In genomic region chr2:230765611-230766300, GRCh38 we compare ENCODE assay signal across 17 cellular contexts. TPM values are rescaled to one million over a fixed set of nuclear protein-coding genes. Genes with fewer than 3 reads are reported as not detected.
DNase-seq lines count a peak whose midpoint lies in the region; ATAC-seq and TF ChIP-seq lines count a peak whose summit lies in the region.
"Had no signal": no experiment of that assay in that cellular context is flagged by ENCODE, and none has a peak within 500 bp of the region (broad histone marks: within the 10 kb centered on the region; RNA-seq: fewer than 3 reads in every experiment).

No MANE protein-coding gene starts in this region.

- H3K4me3 ChIP-seq in HUES6 (ENCODE audit: low read depth, low read length) (no peak overlapping the region), brain microvascular endothelial cell (ENCODE audit: low read depth, low read length) (no peak overlapping the region), foreskin fibroblast (ENCODE audit: low read depth in 1 of 2, low read length in 2 of 2) (no peak overlapping the region)
- no peak overlapping the region for H3K4me3 ChIP-seq in effector memory CD4-positive, alpha-beta T cell (ENCODE audit: insufficient read depth, low read depth, low read length, poor library complexity, severe bottlenecking)
- H3K4me3 ChIP-seq: BLaER1 treated with 17β-estradiol and CSF1 and Interleukin-3, amounts not matched to agents 10 nM and 100 nM; left lung had no signal

- no peaks in the 10 kb centered on the region for H3K9me3 ChIP-seq in HUES6 (ENCODE audit: control insufficient read depth, insufficient read depth, low read depth, low read length)
- no peaks in the 10 kb centered on the region for H3K9me3 ChIP-seq in effector memory CD4-positive, alpha-beta T cell (ENCODE audit: control insufficient read depth, low read length)
- H3K9me3 ChIP-seq: BLaER1 treated with 17β-estradiol and CSF1 and Interleukin-3, amounts not matched to agents 10 nM and 100 nM; left lung had no signal

- in situ Hi-C loops in brain microvascular endothelial cell (cut with HindIII; ENCODE audit: low pct_ligation_motif_present, low sequenced_read_pairs), result no loop called here

- 0 out of 2 replicates have a peak overlapping the region, but pooled peaks have one; percentile 14 for H3K27ac ChIP-seq in HUES6 (ENCODE audit: low read depth, low read length)
- no peak overlapping the region for H3K27ac ChIP-seq in brain microvascular endothelial cell
- no peak overlapping the region for H3K27ac ChIP-seq in effector memory CD4-positive, alpha-beta T cell (ENCODE audit: insufficient read depth, low read length, poor library complexity, severe bottlenecking)
- H3K27ac ChIP-seq: left lung, RWPE1 had no signal

- TF ChIP-seq CTCF in brain microvascular endothelial cell (IDR thresholded peaks at IDR 0.05; ENCODE audit: low read depth, low read length, missing control alignments), result no peak
- no peak for TF ChIP-seq CTCF in omental fat pad (IDR thresholded peaks at IDR 0.05)
- no peak for TF ChIP-seq CTCF in foreskin fibroblast (IDR thresholded peaks at IDR 0.05; ENCODE audit: low read depth, low read length)

- H3K4me1 ChIP-seq in HUES6 (ENCODE audit: control insufficient read depth, insufficient read depth, low read length), result peaks cover 7% of the 10 kb centered on the region
- peaks cover 4% of the 10 kb centered on the region for H3K4me1 ChIP-seq in effector memory CD4-positive, alpha-beta T cell (ENCODE audit: control insufficient read depth, insufficient read depth, low read length, poor library complexity, severe bottlenecking)

- no peaks in the 10 kb centered on the region for H3K27me3 ChIP-seq in HUES6 (ENCODE audit: control insufficient read depth, insufficient read depth, low read length)
- no peaks in the 10 kb centered on the region for H3K27me3 ChIP-seq in brain microvascular endothelial cell (replicated peaks)
- no peaks in the 10 kb centered on the region for H3K27me3 ChIP-seq in effector memory CD4-positive, alpha-beta T cell (replicated peaks; ENCODE audit: control insufficient read depth, insufficient read depth, low read length, poor library complexity, severe bottlenecking)
- H3K27me3 ChIP-seq: BLaER1 treated with 17β-estradiol and CSF1 and Interleukin-3, amounts not matched to agents 10 nM and 100 nM; left lung had no signal

- H3K9ac ChIP-seq in HUES6 (ENCODE audit: low read length), result peak overlapping the region; percentile 19

- peak; percentile 22 for DNase-seq in EH (ENCODE audit: low read depth)
- peak; percentile 11 for DNase-seq in brain microvascular endothelial cell
- DNase-seq in omental fat pad (ENCODE audit: low spot score), result no peak
- no peak for DNase-seq in effector memory CD4-positive, alpha-beta T cell
- no peak for DNase-seq in foreskin fibroblast
- DNase-seq: activated CD4-positive, CD25-positive, alpha-beta regulatory T cell treated with anti-CD3 and anti-CD28 coated beads, Interleukin-2, amount 50 U/mL, for 72 hours; DMS53; Karpas-422; left lung; naive B cell; NCI-H1105 treated with DMSO at 0.1 percent for 48 hours; stimulated activated CD4-positive, alpha-beta T cell treated with anti-CD3 and anti-CD28 coated beads, Interleukin-12 subunit alpha, Interleukin-12 subunit beta, amount 100 ng/mL, for 4 hours; T-helper 1 cell had no signal

- ATAC-seq in omental fat pad (ENCODE audit: low FRiP score) (peak; percentile 23), HG02973 (IDR thresholded peaks at IDR 0.05; ENCODE audit: unreplicated experiment) (no peak)
- ATAC-seq: left lung had no signal

- peaks cover 22% of the 10 kb centered on the region for H3K36me3 ChIP-seq in HUES6 (ENCODE audit: control insufficient read depth, insufficient read depth, low read length)
- H3K36me3 ChIP-seq in brain microvascular endothelial cell (replicated peaks), result peaks cover 5% of the 10 kb centered on the region
- peaks cover 26% of the 10 kb centered on the region for H3K36me3 ChIP-seq in effector memory CD4-positive, alpha-beta T cell (ENCODE audit: control insufficient read depth, insufficient read depth, low read length)

RNA-seq across cellular contexts. Expression of gene CAB39, which starts 53.1 kb away (rescaled TPM):
- 100 to 1,000 TPM in 1 of 4 donors, 10 to 100 TPM in 3; 61.2 to 110 (median 90.3) TPM for total RNA-seq in omental fat pad

Comparison
In these comparisons a context has a peak if more than half of its experiments do, and no peak if none do; other contexts are left out.
1. DNase-seq: peak in EH (single experiment) and brain microvascular endothelial cell (single experiment); none in omental fat pad (single experiment), effector memory CD4-positive, alpha-beta T cell (0 of 3) and foreskin fibroblast (0 of 2).